In the genomic region with DNA sequence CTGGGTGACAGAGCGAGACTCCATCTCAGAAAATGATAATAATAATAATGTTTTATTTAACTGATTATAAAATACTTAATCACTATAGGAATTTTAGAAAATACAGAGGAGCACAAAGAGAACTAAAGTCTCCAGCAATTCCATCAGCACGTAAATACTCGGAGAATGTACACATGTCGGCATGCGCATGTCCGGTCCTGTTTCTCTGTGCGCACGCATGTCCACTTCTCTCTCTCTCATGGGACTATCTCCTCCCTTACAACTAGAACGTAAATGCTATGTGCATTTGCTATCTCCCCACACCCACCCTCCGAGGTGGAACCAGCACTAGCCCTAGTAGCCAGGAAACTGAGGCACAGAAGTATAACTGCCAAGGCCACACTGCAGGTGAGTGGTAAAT, we compare ENCODE assay signal across 1 cellular context.
TF ChIP-seq lines count a peak whose summit lies in the region.

No MANE protein-coding gene starts in this region.

TF ChIP-seq in H1, 55 proteins besides CTCF, POLR2A, EP300 and RAD21:
- TF ChIP-seq SP2 (IDR thresholded peaks at IDR 0.05; ENCODE audit: low read length) (no peak), RFX5 (IDR thresholded peaks at IDR 0.05; ENCODE audit: borderline replicate concordance, low read depth, low read length) (no peak), ZNF274 (IDR thresholded peaks at IDR 0.05; ENCODE audit: borderline replicate concordance, extremely low read depth, low read length) (no peak), CBX5 (IDR thresholded peaks at IDR 0.05; ENCODE audit: low read depth, low read length) (no peak), TCF12 (IDR thresholded peaks at IDR 0.05; ENCODE audit: low read depth, low read length) (no peak), TAF7 (optimal IDR thresholded peaks at IDR 0.05; ENCODE audit: borderline replicate concordance, low read depth, low read length) (no peak), SP4 (IDR thresholded peaks at IDR 0.05; ENCODE audit: low read length) (no peak), TEAD4 (IDR thresholded peaks at IDR 0.05; ENCODE audit: low read depth, low read length) (no peak)
- TF ChIP-seq, protein P1, sequence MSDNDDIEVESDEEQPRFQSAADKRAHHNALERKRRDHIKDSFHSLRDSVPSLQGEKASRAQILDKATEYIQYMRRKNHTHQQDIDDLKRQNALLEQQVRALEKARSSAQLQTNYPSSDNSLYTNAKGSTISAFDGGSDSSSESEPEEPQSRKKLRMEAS (IDR thresholded peaks at IDR 0.05), result no peak
